In the genomic region with DNA sequence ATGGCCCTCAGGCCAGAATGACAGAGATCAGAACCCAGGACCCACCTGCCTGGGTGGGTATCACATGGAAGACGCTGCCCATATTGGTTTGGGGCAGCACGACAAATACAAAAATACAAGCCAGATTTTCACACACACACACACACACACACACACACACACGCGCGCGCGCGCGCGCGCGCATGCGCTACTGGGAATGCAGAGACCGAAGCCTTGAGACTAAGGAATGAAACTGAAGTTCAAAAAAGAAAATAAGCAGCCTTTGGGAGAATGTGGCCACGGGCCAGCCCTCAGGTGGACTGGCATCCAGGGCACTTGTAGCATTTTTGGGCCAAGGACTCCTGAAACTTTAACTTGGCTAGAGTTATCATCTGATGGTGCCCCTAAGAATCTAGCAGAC, we compare ENCODE assay signal across 24 cellular contexts.
"Had no signal": no experiment of that assay in that cellular context is flagged by ENCODE, and none has a peak within 500 bp of the region (broad histone marks: within the 10 kb centered on the region; RNA-seq: fewer than 3 reads in every experiment).

No MANE protein-coding gene starts in this region.

- H3K36me3 ChIP-seq: colonic mucosa, esophagus squamous epithelium, gastrocnemius medialis, heart right ventricle, left lung had no signal

- H3K9me3 Mint-ChIP-seq: effector memory CD8-positive, alpha-beta T cell had no signal

- H3K4me1 Mint-ChIP-seq: endodermal cell, mesothelial cell of epicardium, naive B cell had no signal

- H3K4me3 Mint-ChIP-seq: dendritic cell treated with granulocyte-macrophage colony-stimulating factor and Interleukin-4, amounts not matched to agents 40 ng/mL and 50 ng/mL, for 4 days; effector memory CD8-positive, alpha-beta T cell; endodermal cell; mesothelial cell of epicardium; naive B cell had no signal

- H3K27ac Mint-ChIP-seq: dendritic cell treated with granulocyte-macrophage colony-stimulating factor and Interleukin-4, amounts not matched to agents 40 ng/mL and 50 ng/mL, for 4 days; effector memory CD8-positive, alpha-beta T cell; endodermal cell; mesothelial cell of epicardium; naive B cell had no signal

- ATAC-seq: effector memory CD8-positive, alpha-beta T cell; gastrocnemius medialis; heart right ventricle; left cardiac atrium; left lung; left ventricle myocardium superior; lower lobe of right lung; mucosa of descending colon had no signal

- H3K27ac ChIP-seq: colonic mucosa, epithelial cell of prostate, esophagus squamous epithelium, gastrocnemius medialis, heart right ventricle, left lung, lower lobe of right lung had no signal

- H3K27me3 ChIP-seq: colonic mucosa, esophagus squamous epithelium, gastrocnemius medialis, heart right ventricle, left lung had no signal

- H3K4me3 ChIP-seq: colonic mucosa, esophagus squamous epithelium, gastrocnemius medialis, heart right ventricle, left lung, lower lobe of right lung, mucosa of descending colon had no signal

- DNase-seq: colonic mucosa; cortex of kidney; effector CD8-positive, alpha-beta T cell; effector memory CD8-positive, alpha-beta T cell; endodermal cell; erythroblast; esophagus squamous epithelium; foreskin fibroblast; foreskin melanocyte; gastrocnemius medialis; glutamatergic neuron; head of caudate nucleus; heart right ventricle; hippocampal formation; left cardiac atrium; left lung; left ventricle myocardium superior; lower lobe of right lung; mesenchymal stem cell; mucosa of descending colon; naive B cell had no signal

- H3K27me3 Mint-ChIP-seq: dendritic cell treated with granulocyte-macrophage colony-stimulating factor and Interleukin-4, amounts not matched to agents 40 ng/mL and 50 ng/mL, for 4 days; effector memory CD8-positive, alpha-beta T cell; naive B cell had no signal

- H3K9me3 ChIP-seq: colonic mucosa, esophagus squamous epithelium, gastrocnemius medialis, lower lobe of right lung, mucosa of descending colon had no signal

- H3K4me1 ChIP-seq: colonic mucosa, esophagus squamous epithelium, gastrocnemius medialis, heart right ventricle, left lung, lower lobe of right lung had no signal
